Comparison of ENCODE assay signal across 9 cellular contexts in the genomic region with DNA sequence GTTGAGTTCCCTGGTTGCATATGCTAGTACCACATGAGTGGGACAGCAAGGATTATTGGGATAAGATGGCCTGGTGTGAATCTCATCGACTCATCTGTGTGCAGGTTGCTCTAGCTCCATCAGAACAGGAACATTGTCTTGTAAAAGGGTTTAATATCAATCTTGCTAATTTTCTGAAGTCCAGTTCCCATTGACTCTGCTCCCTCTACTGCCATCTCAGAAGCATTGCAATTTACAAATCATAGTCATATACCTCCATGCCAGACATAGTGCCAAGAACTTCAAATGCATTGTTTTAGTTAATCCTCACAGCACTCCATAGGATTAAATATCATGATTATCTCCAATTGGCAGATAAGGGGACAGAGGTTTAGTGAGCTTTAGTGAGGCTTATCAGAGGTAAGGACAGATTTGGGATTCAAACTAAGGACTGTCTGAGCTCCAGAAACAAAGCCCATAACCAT. TPM values are rescaled to one million over a fixed set of nuclear protein-coding genes. Genes with fewer than 3 reads are reported as not detected.
DNase-seq lines count a peak whose midpoint lies in the region; ATAC-seq and TF ChIP-seq lines count a peak whose summit lies in the region.
"Had no signal": no experiment of that assay in that cellular context is flagged by ENCODE, and none has a peak within 500 bp of the region (broad histone marks: within the 10 kb centered on the region; RNA-seq: fewer than 3 reads in every experiment).

No MANE protein-coding gene starts in this region.

- H3K9me3 ChIP-seq in left lung, result no peaks in the 10 kb centered on the region

- no peak overlapping the region for H3K27ac ChIP-seq in left lung

- in situ Hi-C loops in astrocyte of the spinal cord (cut with HindIII; ENCODE audit: low sequenced_read_pairs), result loop anchor here (25.0 kb wide), 1 partner anchor 357 kb away; no protein-coding TSS in a partner anchor

- H3K27me3 ChIP-seq in left lung, result no peaks in the 10 kb centered on the region

- H3K36me3 ChIP-seq in left lung, result no peaks in the 10 kb centered on the region

- intact Hi-C loops in Right ventricle myocardium inferior (cut with DNase I), result loop anchor here (5.0 to 10.0 kb wide), 2 partner anchors 103 to 371 kb away; no protein-coding TSS in a partner anchor
- intact Hi-C loops in left ventricle myocardium superior (cut with micrococcal nuclease), result no loop called here
- intact Hi-C loops in left lung (cut with DNase I), result loop anchor here in 1 of 2 donors (10.0 kb wide), 1 partner anchor 101 kb away; no protein-coding TSS in a partner anchor

- H3K4me3 ChIP-seq in astrocyte of the spinal cord (ENCODE audit: low read depth, low read length) (no peak overlapping the region), left lung (no peak overlapping the region)

- peak; percentile 72 for TF ChIP-seq CTCF in astrocyte of the spinal cord (IDR thresholded peaks at IDR 0.05; ENCODE audit: low read depth, low read length)
- peak; percentile 49 to 50 for TF ChIP-seq CTCF in left lung (IDR thresholded peaks at IDR 0.05)

- H3K4me1 ChIP-seq in left lung, result peaks cover 0 to 15% of the 10 kb centered on the region in 2 donors

- peak; percentile 58 for ATAC-seq in Right ventricle myocardium inferior
- ATAC-seq in left ventricle myocardium superior, result no peak
- ATAC-seq in HG02623 (IDR thresholded peaks at IDR 0.05; ENCODE audit: unreplicated experiment), result peak; percentile 30
- ATAC-seq in left lung, result peak; percentile 49
- no peak for ATAC-seq in HG03025 (IDR thresholded peaks at IDR 0.05; ENCODE audit: low FRiP score, unreplicated experiment)
- ATAC-seq: stimulated activated naive CD8-positive, alpha-beta T cell treated with anti-CD3 and anti-CD28 coated beads, Interleukin-15, amount 100 ng/mL, for 72 hours had no signal

- DNase-seq in Right ventricle myocardium inferior (ENCODE audit: missing footprints) (no peak), left ventricle myocardium superior (no peak), NCI-H524 (lab: John Stamatoyannopoulos, UW) (peak; percentile 52 to 77), astrocyte of the spinal cord (ENCODE audit: low read depth, low spot score) (peak; percentile 63), left lung (no peak)
- DNase-seq in activated effector memory CD4-positive, alpha-beta T cell treated with anti-CD3 and anti-CD28 coated beads, Interleukin-2, amount 50 U/mL, for 16 hours, result no peak

RNA-seq across cellular contexts. Expression of a gene that starts 4.8 kb away (rescaled TPM):
- total RNA-seq in Right ventricle myocardium inferior, result 0.76 TPM
- 0.57 TPM for total RNA-seq in left ventricle myocardium superior
- 1 to 10 TPM; 4.4 to 4.5 TPM for total RNA-seq in left lung

Comparison
In these comparisons a context has a peak if more than half of its experiments do, and no peak if none do; other contexts are left out.
1. ATAC-seq: peak in Right ventricle myocardium inferior (single experiment), HG02623 (single experiment) and left lung (single experiment); none in left ventricle myocardium superior (single experiment) and HG03025 (single experiment).
2. DNase-seq: peak in NCI-H524 (2 of 2) and astrocyte of the spinal cord (single experiment); none in Right ventricle myocardium inferior (single experiment), left ventricle myocardium superior (single experiment), left lung (0 of 2) and activated effector memory CD4-positive, alpha-beta T cell treated with anti-CD3 and anti-CD28 coated beads, Interleukin-2, amount 50 U/mL, for 16 hours (single experiment).